1 cellular context compared by ENCODE assay signal in genomic region chr5:77230727-77231469, GRCh38.
TF ChIP-seq lines count a peak whose summit lies in the region.

No MANE protein-coding gene starts in this region.

TF ChIP-seq in WTC11, 78 proteins besides CTCF, POLR2A, EP300 and RAD21 (continued from another document):
- TF ChIP-seq PRDM15 (CRISPR knock-in tag; IDR thresholded peaks at IDR 0.05) (no peak), IRF1 (CRISPR knock-in tag; IDR thresholded peaks at IDR 0.05) (no peak), NR2C2 (CRISPR knock-in tag; IDR thresholded peaks at IDR 0.05) (no peak), TCF7 (CRISPR knock-in tag; IDR thresholded peaks at IDR 0.05; ENCODE audit: low read depth) (no peak), ZNF416 (CRISPR knock-in tag; IDR thresholded peaks at IDR 0.05) (no peak), ZBTB43 (CRISPR knock-in tag; IDR thresholded peaks at IDR 0.05) (no peak), ATF1 (CRISPR knock-in tag; IDR thresholded peaks at IDR 0.05) (no peak), ZNF671 (CRISPR knock-in tag; IDR thresholded peaks at IDR 0.05) (no peak), ZNF281 (CRISPR knock-in tag; IDR thresholded peaks at IDR 0.05) (no peak), MAX (CRISPR knock-in tag; IDR thresholded peaks at IDR 0.05) (no peak), AR (CRISPR knock-in tag; IDR thresholded peaks at IDR 0.05) (no peak), RELA (CRISPR knock-in tag; IDR thresholded peaks at IDR 0.05; ENCODE audit: borderline replicate concordance) (no peak), SMAD4 (CRISPR knock-in tag; IDR thresholded peaks at IDR 0.05) (no peak)
